ENCODE assay signal across 31 cellular contexts in genomic region chr6:72639920-72640621, GRCh38. TPM values are rescaled to one million over a fixed set of nuclear protein-coding genes. Genes with fewer than 3 reads are reported as not detected.
DNase-seq lines count a peak whose midpoint lies in the region; ATAC-seq and TF ChIP-seq lines count a peak whose summit lies in the region.
"Had no signal": no experiment of that assay in that cellular context is flagged by ENCODE, and none has a peak within 500 bp of the region (broad histone marks: within the 10 kb centered on the region; RNA-seq: fewer than 3 reads in every experiment).

No MANE protein-coding gene starts in this region.

- intact Hi-C loops in A673 (cut with micrococcal nuclease; ENCODE audit: unreplicated experiment): loop anchor here (1.0 to 5.0 kb wide), 2 partner anchors 407 to 490 kb away; no protein-coding TSS in a partner anchor
- intact Hi-C loops in right lobe of liver (cut with DNase I): no loop called here

- H3K4me1 ChIP-seq in A673 (ENCODE audit: insufficient read depth, low read length, poor library complexity, severe bottlenecking): peaks cover 50% of the 10 kb centered on the region
- H3K4me1 ChIP-seq in right lobe of liver: no peaks in the 10 kb centered on the region
- no peaks in the 10 kb centered on the region for H3K4me1 ChIP-seq in tibial nerve
- H3K4me1 ChIP-seq: esophagus squamous epithelium, transverse colon had no signal

- in situ Hi-C loops in GM13977 (cut with MboI; ENCODE audit: low pct_unique_long_range_greater_than_20kb, low sequenced_read_pairs, unreplicated experiment): loop anchor here (10.0 kb wide), 1 partner anchor 485 kb away; no protein-coding TSS in a partner anchor

- H3K27me3 ChIP-seq in A673 (replicated peaks; ENCODE audit: insufficient read depth, low read depth, low read length, poor library complexity) (no peaks in the 10 kb centered on the region), right lobe of liver (no peaks in the 10 kb centered on the region), tibial nerve (no peaks in the 10 kb centered on the region), H7 (ENCODE audit: control insufficient read depth, insufficient read depth, low read length) (no peaks in the 10 kb centered on the region)
- H3K27me3 ChIP-seq: esophagus squamous epithelium, transverse colon had no signal

- H3K36me3 ChIP-seq in A673 (ENCODE audit: insufficient read depth, low read length, poor library complexity, severe bottlenecking) (no peaks in the 10 kb centered on the region), SK-N-MC (ENCODE audit: insufficient read depth, low read length) (no peaks in the 10 kb centered on the region), right lobe of liver (no peaks in the 10 kb centered on the region), tibial nerve (no peaks in the 10 kb centered on the region), H7 (replicated peaks; ENCODE audit: control insufficient read depth, insufficient read depth, low read length) (no peaks in the 10 kb centered on the region)
- H3K36me3 ChIP-seq: esophagus squamous epithelium, transverse colon had no signal

- peak overlapping the region; percentile 51 for H3K27ac ChIP-seq in A673 (ENCODE audit: low read depth, low read length, poor library complexity, severe bottlenecking)
- peak overlapping the region; percentile 94 for H3K27ac ChIP-seq in SK-N-MC
- no peak overlapping the region for H3K27ac ChIP-seq in right lobe of liver
- no peak overlapping the region for H3K27ac ChIP-seq in tibial nerve
- H3K27ac ChIP-seq: esophagus squamous epithelium, transverse colon had no signal

- H3K9me3 ChIP-seq in A673 (ENCODE audit: low read depth, low read length, poor library complexity, severe bottlenecking) (no peaks in the 10 kb centered on the region), SK-N-MC (ENCODE audit: low read depth, low read length) (no peaks in the 10 kb centered on the region), right lobe of liver (peaks cover 0 to 5% (median 0%) of the 10 kb centered on the region in 4 donors), tibial nerve (no peaks in the 10 kb centered on the region)
- H3K9me3 ChIP-seq: esophagus squamous epithelium, mucosa of descending colon, transverse colon had no signal

- H3K4me3 ChIP-seq in A673 (ENCODE audit: low read depth, low read length, poor library complexity, severe bottlenecking): no peak overlapping the region
- H3K4me3 ChIP-seq in SK-N-MC: peak overlapping the region; percentile 57
- H3K4me3 ChIP-seq in fibroblast of the aortic adventitia (ENCODE audit: low read depth, low read length): no peak overlapping the region
- H3K4me3 ChIP-seq in right lobe of liver: no peak overlapping the region
- no peak overlapping the region for H3K4me3 ChIP-seq in tibial nerve
- H3K4me3 ChIP-seq in H7 (ENCODE audit: insufficient read depth, low read depth, low read length): no peak overlapping the region
- H3K4me3 ChIP-seq: esophagus squamous epithelium, mucosa of descending colon, transverse colon had no signal

- peak; percentile 45 for TF ChIP-seq CTCF in A673 (conservative IDR thresholded peaks at IDR 0.05; ENCODE audit: low read depth, low read length)
- peak; percentile 12 for TF ChIP-seq CTCF in GM13977 (IDR thresholded peaks at IDR 0.05; ENCODE audit: extremely low read depth, insufficient read depth, missing control alignments)
- peak; percentile 14 for TF ChIP-seq CTCF in fibroblast of the aortic adventitia (IDR thresholded peaks at IDR 0.05; ENCODE audit: insufficient read depth, low read length)
- TF ChIP-seq CTCF in right lobe of liver (IDR thresholded peaks at IDR 0.05): no peak
- no peak for TF ChIP-seq CTCF in tibial nerve (IDR thresholded peaks at IDR 0.05)

- CTCF ChIA-PET in A673 (lab: Charles Lee): interaction anchor here (0.7 kb wide), 1 partner anchor 269 kb away, joined by 3 read pairs; no protein-coding TSS in a partner anchor

- BruUV-seq in A673 (replicated peaks; lab: Mats Ljungman, UMichigan): no TSS peak

- TF ChIP-seq POLR2A in right lobe of liver (IDR thresholded peaks at IDR 0.05) (no peak), tibial nerve (IDR thresholded peaks at IDR 0.05) (no peak)

- H3K9ac ChIP-seq in SK-N-MC (ENCODE audit: insufficient read length): peak overlapping the region; percentile 55

- TF ChIP-seq EP300 in tibial nerve (IDR thresholded peaks at IDR 0.05): no peak

- DNase-seq in A673 (ENCODE audit: low spot score) (peak; percentile 69), GM13977 (ENCODE audit: low spot score) (no peak), SK-N-MC (ENCODE audit: low read depth, low spot score) (no peak), fibroblast of the aortic adventitia (ENCODE audit: low read depth) (no peak), right lobe of liver (no peak), tibial nerve (ENCODE audit: low spot score in 2 of 2) (no peak), H7 (no peak)
- DNase-seq: activated CD4-positive, alpha-beta T cell treated with anti-CD3 and anti-CD28 coated beads, Interleukin-2, amount 50 U/mL, for 48 hours; activated gamma-delta T cell treated with Interleukin-2 at 50 U/mL for 16 hours; activated T-cell treated with anti-CD3 and anti-CD28 coated beads, Interleukin-2, amount 50 U/mL, for 48 hours; CD4-positive, alpha-beta memory T cell; dermis blood vessel endothelial cell; DMS153; esophagus squamous epithelium; HCEC 1CT; hippocampal formation; left cardiac atrium; mucosa of descending colon; NCI-H1105; NCI-H187; NCI-H446 treated with DMSO at 0.1 percent for 48 hours; NCI-H82; occipital lobe; stimulated activated CD4-positive, alpha-beta T cell treated with anti-CD3 and anti-CD28 coated beads, Interleukin-15, amount 100 ng/mL, for 24 hours; stimulated activated CD4-positive, alpha-beta T cell treated with anti-CD3 and anti-CD28 coated beads, Interleukin-4, amount 100 ng/mL, for 4 hours; T-helper 2 cell; transverse colon had no signal

- 26% methylated on average over 5 of the region's 5 CpGs for WGBS in right lobe of liver (ENCODE audit: insufficient coverage, low coverage, low lambda C conversion rate, missing lambda C conversion rate)
- 71 to 75% methylated on average over 5 of the region's 5 CpGs for WGBS in tibial nerve, 2 donors

- POLR2A ChIA-PET in A673 (lab: Charles Lee; ENCODE audit: low non-redundant PET): interaction anchor here (0.5 to 0.6 kb wide), 3 partner anchors 12 to 1751 kb away, joined by 3 to 8 read pairs (median 3); no protein-coding TSS in a partner anchor

- ATAC-seq in right lobe of liver (no peak), GM21360 (IDR thresholded peaks at IDR 0.05; ENCODE audit: unreplicated experiment) (no peak)
- ATAC-seq: left cardiac atrium; mucosa of descending colon; natural killer cell treated with Interleukin-12 subunit alpha and Interleukin-12 subunit beta and Interleukin-15 and Interleukin-18, amount 100 ng/mL, for 72 hours had no signal

RNA-seq across cellular contexts. Expression of gene KCNQ5, which starts 18.2 kb away (rescaled TPM):
- 17.8 and 18.6 TPM in 2 replicates for total RNA-seq in A673 (2021)
- total RNA-seq in fibroblast of the aortic adventitia (ENCODE audit: low replicate concordance): 2.6 and 9.4 TPM in 2 replicates
- total RNA-seq in right lobe of liver: under 1 TPM in 2 of 6 experiments, not detected in 4; 0.04 to 0.11 TPM
- total RNA-seq in tibial nerve: 1 to 10 TPM in 1 of 4 donors, under 1 TPM in 2, not detected in 1; 0.21 to 1.1 (median 0.59) TPM
- 0.18 and 0.31 TPM in 2 replicates for total RNA-seq in H7 (2014; rRNA removed; shearing (Covaris generic))
- total RNA-seq: dermis blood vessel endothelial cell, lung microvascular endothelial cell, pulmonary artery endothelial cell had no signal

Comparison
In these comparisons a context has a peak if more than half of its experiments do, and no peak if none do; other contexts are left out.
1. H3K27ac ChIP-seq: peak in A673 (single experiment) and SK-N-MC (single experiment); none in right lobe of liver (0 of 3) and tibial nerve (0 of 4).
2. CTCF ChIP-seq: peak in A673 (single experiment), GM13977 (single experiment) and fibroblast of the aortic adventitia (single experiment); none in right lobe of liver (0 of 4) and tibial nerve (0 of 5).